ENCODE assay signal across 7 cellular contexts in the genomic region with DNA sequence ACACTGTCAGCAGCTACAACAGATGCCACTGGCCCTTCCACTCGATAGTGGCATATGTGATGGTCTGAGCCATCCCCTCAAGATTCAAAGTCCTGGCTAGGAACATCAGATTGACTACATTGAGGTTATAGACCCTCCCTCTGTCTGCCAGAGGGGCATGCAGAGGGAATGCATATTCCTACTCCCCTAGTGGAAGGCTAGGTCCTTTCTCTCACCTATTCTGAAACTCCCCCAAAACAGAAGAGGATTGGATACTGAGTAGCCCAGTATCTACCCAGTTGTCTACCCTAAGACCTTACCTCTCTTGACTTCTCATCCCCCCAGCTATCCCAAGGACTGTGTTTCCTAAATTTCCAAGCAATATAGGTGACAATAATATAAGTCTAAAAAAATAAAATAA.
"Had no signal": no experiment of that assay in that cellular context is flagged by ENCODE, and none has a peak within 500 bp of the region (broad histone marks: within the 10 kb centered on the region; RNA-seq: fewer than 3 reads in every experiment).

No MANE protein-coding gene starts in this region.

- ATAC-seq: HCT116 had no signal

- H3K27ac Mint-ChIP-seq: H9, HFFc6 had no signal

- H3K4me1 ChIP-seq: HAP-1 had no signal

- H3K36me3 ChIP-seq: HAP-1 had no signal

- H3K4me3 Mint-ChIP-seq: H9, HFFc6 had no signal

- DNase-seq: GM23248, H7, H9, HCEC 1CT, HFFc6 had no signal

- H2AFZ ChIP-seq: GM23248 had no signal

- H3K9me3 Mint-ChIP-seq: H9, HFFc6 had no signal

- H3K4me3 ChIP-seq: GM23248, HAP-1 had no signal

- H3K27ac ChIP-seq: GM23248 had no signal
